In genomic region chr12:131836193-131836592, GRCh38 we compare ENCODE assay signal across 14 cellular contexts. TPM values are rescaled to one million over a fixed set of nuclear protein-coding genes. Genes with fewer than 3 reads are reported as not detected.
DNase-seq lines count a peak whose midpoint lies in the region; ATAC-seq, FAIRE-seq and TF ChIP-seq lines count a peak whose summit lies in the region.
"Had no signal": no experiment of that assay in that cellular context is flagged by ENCODE, and none has a peak within 500 bp of the region (broad histone marks: within the 10 kb centered on the region; RNA-seq: fewer than 3 reads in every experiment).

No MANE protein-coding gene starts in this region.

- H3K4me2 ChIP-seq in A549 = no peak overlapping the region

- DNase-seq in A549 (ENCODE audit: low read depth in 1 of 2, low spot score in 1 of 2) (no peak), GM12864 (ENCODE audit: low read depth) (no peak), foreskin fibroblast (peak in 1 of 2 donors; percentile 48), ureter (ENCODE audit: low spot score) (no peak), NCI-H748 treated with DMSO at 0.1 percent for 48 hours (lab: John Stamatoyannopoulos, UW) (no peak)
- DNase-seq: activated T-cell treated with anti-CD3 and anti-CD28 coated beads, Interleukin-2, amount 50 U/mL, for 48 hours; cerebellar nuclear complex; COR-L47; HCEC 1CT; NCI-H1105 treated with DMSO at 0.1 percent for 48 hours; stimulated activated CD4-positive, alpha-beta T cell treated with anti-CD3 and anti-CD28 coated beads, Interleukin-1b, Interleukin-23, amount 100 ng/mL, for 48 hours had no signal

- no peak for FAIRE-seq in A549 (lab: Jason Lieb, UNC)

- POLR2A ChIA-PET in A549 (lab: Yijun Ruan, JAX) = interaction anchor here (0.7 kb wide), 1 partner anchor 93 kb away, joined by 5 read pairs; no protein-coding TSS in a partner anchor

- TF ChIP-seq CTCF in A549 (IDR thresholded peaks at IDR 0.05) (peak; percentile 52), GM12864 (IDR thresholded peaks at IDR 0.05; ENCODE audit: low read depth, low read length, missing control alignments) (peak; percentile 36), foreskin fibroblast (IDR thresholded peaks at IDR 0.05; ENCODE audit: low read depth, low read length) (peak; percentile 46)

- peaks cover 22% of the 10 kb centered on the region; the same call in 2 of the 3 replicates for H3K4me1 ChIP-seq in A549

- peak; percentile 46 to 61; a peak in 4 of 5 replicates for TF ChIP-seq RAD21 in A549 (conservative IDR thresholded peaks at IDR 0.05 in 1 of 2, IDR thresholded peaks at IDR 0.05 in 1 of 2)

- CTCF ChIA-PET in A549 (lab: Yijun Ruan, JAX) = interaction anchor here (0.6 to 3.1 kb wide), 13 partner anchors 14 to 919 kb away, joined by 3 to 20 read pairs (median 4); partner anchors contain the start of gene EP400

- no peak overlapping the region for H3K27ac ChIP-seq in A549

- no peak for TF ChIP-seq POLR2A in A549 (IDR thresholded peaks at IDR 0.05; ENCODE audit: low read length)

- ATAC-seq in A549 = no peak
- peak; percentile 21; the same call in 1 of the 3 replicates for ATAC-seq in SK-N-SH treated with all-trans-retinoic acid at 6 μM for 48 hours
- no peak for ATAC-seq in HG02678 (IDR thresholded peaks at IDR 0.05; ENCODE audit: unreplicated experiment)
- ATAC-seq in HG02623 (IDR thresholded peaks at IDR 0.05; ENCODE audit: unreplicated experiment) = no peak

- WGBS in A549 (ENCODE audit: missing lambda C conversion rate) = 64% methylated on average over 3 of the region's 3 CpGs

- H3K4me3 ChIP-seq in A549 (no peak overlapping the region), GM12864 (ENCODE audit: low read depth, low read length) (no peak overlapping the region), foreskin fibroblast (ENCODE audit: low read depth in 1 of 2, low read length in 2 of 2) (no peak overlapping the region)

- no peak for TF ChIP-seq EP300 in A549 (IDR thresholded peaks at IDR 0.05)

- no peaks in the 10 kb centered on the region for H3K9me3 ChIP-seq in A549

TF ChIP-seq in A549, 52 proteins besides CTCF, POLR2A, EP300 and RAD21:
- TF ChIP-seq FOSL2 (IDR thresholded peaks at IDR 0.05) = no peak
- no peak for TF ChIP-seq FOSL2 (CRISPR knock-in tag; IDR thresholded peaks at IDR 0.05)
- TF ChIP-seq SMC3 (IDR thresholded peaks at IDR 0.05) = peak; percentile 62

TF ChIP-seq in SK-N-SH treated with all-trans-retinoic acid at 6 μM for 48 hours, 23 proteins besides CTCF, POLR2A, EP300 and RAD21:
- TF ChIP-seq POU6F1 (CRISPR knock-in tag; IDR thresholded peaks at IDR 0.05; ENCODE audit: borderline replicate concordance, low read depth) (no peak), ISL1 (CRISPR knock-in tag; IDR thresholded peaks at IDR 0.05) (no peak), OSR1 (CRISPR knock-in tag; IDR thresholded peaks at IDR 0.05) (no peak), TOX (CRISPR knock-in tag; IDR thresholded peaks at IDR 0.05; ENCODE audit: borderline replicate concordance) (no peak), ZNF8 (CRISPR knock-in tag; IDR thresholded peaks at IDR 0.05) (no peak), SNAI2 (CRISPR knock-in tag; IDR thresholded peaks at IDR 0.05) (no peak), RARB (CRISPR knock-in tag; IDR thresholded peaks at IDR 0.05) (no peak), ZNF565 (CRISPR knock-in tag; conservative IDR thresholded peaks at IDR 0.05; ENCODE audit: low read depth) (no peak), PATZ1 (CRISPR knock-in tag; IDR thresholded peaks at IDR 0.05; ENCODE audit: borderline replicate concordance) (no peak), BACH2 (CRISPR knock-in tag; IDR thresholded peaks at IDR 0.05; ENCODE audit: borderline replicate concordance) (no peak), ZFP30 (CRISPR knock-in tag; IDR thresholded peaks at IDR 0.05) (no peak), ZNF70 (CRISPR knock-in tag; IDR thresholded peaks at IDR 0.05) (no peak), ESRRG (CRISPR knock-in tag; IDR thresholded peaks at IDR 0.05) (no peak), PPARA (CRISPR knock-in tag; IDR thresholded peaks at IDR 0.05; ENCODE audit: borderline replicate concordance) (no peak), TCF4 (CRISPR knock-in tag; IDR thresholded peaks at IDR 0.05; ENCODE audit: borderline replicate concordance) (no peak), CSDC2 (CRISPR knock-in tag; IDR thresholded peaks at IDR 0.05) (no peak)
- TF ChIP-seq, protein P1, sequence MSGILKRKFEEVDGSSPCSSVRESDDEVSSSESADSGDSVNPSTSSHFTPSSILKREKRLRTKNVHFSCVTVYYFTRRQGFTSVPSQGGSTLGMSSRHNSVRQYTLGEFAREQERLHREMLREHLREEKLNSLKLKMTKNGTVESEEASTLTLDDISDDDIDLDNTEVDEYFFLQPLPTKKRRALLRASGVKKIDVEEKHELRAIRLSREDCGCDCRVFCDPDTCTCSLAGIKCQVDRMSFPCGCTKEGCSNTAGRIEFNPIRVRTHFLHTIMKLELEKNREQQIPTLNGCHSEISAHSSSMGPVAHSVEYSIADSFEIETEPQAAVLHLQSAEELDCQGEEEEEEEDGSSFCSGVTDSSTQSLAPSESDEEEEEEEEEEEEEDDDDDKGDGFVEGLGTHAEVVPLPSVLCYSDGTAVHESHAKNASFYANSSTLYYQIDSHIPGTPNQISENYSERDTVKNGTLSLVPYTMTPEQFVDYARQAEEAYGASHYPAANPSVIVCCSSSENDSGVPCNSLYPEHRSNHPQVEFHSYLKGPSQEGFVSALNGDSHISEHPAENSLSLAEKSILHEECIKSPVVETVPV (CRISPR knock-in tag; IDR thresholded peaks at IDR 0.05) = no peak

RNA-seq across cellular contexts. Expression of gene MMP17, which starts 8.0 kb away (rescaled TPM):
- polyA plus RNA-seq in A549 (2011; rRNA removed) (6.2 and 9.1 TPM in 2 replicates), A549 (2017; fragmentation: RNase III; extraction: RNeasy Plus Mini Kit Qiagen cat#74134 plus additional on column Dnase treatment) (7.2 to 8.7 TPM (median 7.9 TPM) in 3 replicates)
- polyA plus RNA-seq in A549 (2012; cell fraction: cytosol; rRNA removed) = 19.6 and 30.3 TPM in 2 replicates
- 44.1 and 63.4 TPM in 2 replicates for polyA plus RNA-seq in A549 (2012; cell fraction: nucleus; rRNA removed)
- 3.6 and 3.7 TPM in 2 replicates for polyA minus RNA-seq in A549 (2011; rRNA and poly(A)+ RNA removed)
- 2.0 TPM for total RNA-seq in ureter

RNA-seq across cellular contexts. Expression of gene ULK1, which starts 58.2 kb away (rescaled TPM):
- polyA plus RNA-seq in A549 (2011; rRNA removed) (15.1 and 18.4 TPM in 2 replicates), A549 (2017; fragmentation: RNase III; extraction: RNeasy Plus Mini Kit Qiagen cat#74134 plus additional on column Dnase treatment) (37.7 to 49.2 TPM (median 46.2 TPM) in 3 replicates)
- 43.7 and 65.4 TPM in 2 replicates for polyA plus RNA-seq in A549 (2012; cell fraction: cytosol; rRNA removed)
- 271 and 363 TPM in 2 replicates for polyA plus RNA-seq in A549 (2012; cell fraction: nucleus; rRNA removed)
- polyA minus RNA-seq in A549 (2011; rRNA and poly(A)+ RNA removed) = 13.4 and 13.5 TPM in 2 replicates
- total RNA-seq in ureter = 31.8 TPM
